10 cellular contexts compared by ENCODE assay signal in genomic region chr10:73601486-73601921, GRCh38. TPM values are rescaled to one million over a fixed set of nuclear protein-coding genes. Genes with fewer than 3 reads are reported as not detected.
DNase-seq lines count a peak whose midpoint lies in the region; ATAC-seq, FAIRE-seq and TF ChIP-seq lines count a peak whose summit lies in the region.
"Had no signal": no experiment of that assay in that cellular context is flagged by ENCODE, and none has a peak within 500 bp of the region (broad histone marks: within the 10 kb centered on the region; RNA-seq: fewer than 3 reads in every experiment).

No MANE protein-coding gene starts in this region.

- no peak for ATAC-seq in activated naive CD4-positive, alpha-beta T cell treated with anti-CD3 and anti-CD28 coated beads, Interleukin-2, amount 50 U/mL, for 72 hours
- ATAC-seq: activated CD8-positive, alpha-beta T cell treated with anti-CD3 and anti-CD28 coated beads for 36 hours had no signal

- peak overlapping the region in 3 of 4 donors; percentile 2 to 39 (median 31) for H3K4me3 ChIP-seq in Peyer's patch

- FAIRE-seq in islet of Langerhans (lab: Jason Lieb, UNC) = peak; percentile 95

- no peaks in the 10 kb centered on the region for H3K27me3 ChIP-seq in Peyer's patch

- TF ChIP-seq POLR2A in Peyer's patch (IDR thresholded peaks at IDR 0.05) = peak; percentile 16 to 71

- H3K27ac ChIP-seq in Peyer's patch = peak overlapping the region in 3 of 4 donors; percentile 54 to 88 (median 70)
- peak overlapping the region; percentile 24 for H3K27ac ChIP-seq in substantia nigra (ENCODE audit: low read depth, low read length, poor library complexity, severe bottlenecking)

- no peaks in the 10 kb centered on the region for H3K9me3 Mint-ChIP-seq in activated naive CD4-positive, alpha-beta T cell treated with anti-CD3 and anti-CD28 coated beads, Interleukin-2, amount 50 U/mL, for 72 hours
- H3K9me3 Mint-ChIP-seq: activated CD8-positive, alpha-beta T cell treated with anti-CD3 and anti-CD28 coated beads for 36 hours; memory B cell had no signal

- no peaks in the 10 kb centered on the region for H3K9me3 ChIP-seq in Peyer's patch

- peak overlapping the region in 1 of 2 donors; percentile 9 for H3K27ac Mint-ChIP-seq in activated naive CD4-positive, alpha-beta T cell treated with anti-CD3 and anti-CD28 coated beads, Interleukin-2, amount 50 U/mL, for 72 hours
- H3K27ac Mint-ChIP-seq: activated CD8-positive, alpha-beta T cell treated with anti-CD3 and anti-CD28 coated beads for 36 hours; memory B cell had no signal

- DNase-seq in HPDE6-E6E7 (ENCODE audit: extremely low spot score) (peak; percentile 87), Peyer's patch (peak in 2 of 3 donors; percentile 68 to 80), substantia nigra (lab: John Stamatoyannopoulos, UW) (no peak), NCI-H1694 treated with DMSO at 0.1 percent for 48 hours (lab: John Stamatoyannopoulos, UW) (no peak), Kasumi-1 (lab: John Stamatoyannopoulos, UW) (no peak), anterior cingulate cortex (lab: John Stamatoyannopoulos, UW) (no peak)
- no peak for DNase-seq in activated naive CD4-positive, alpha-beta T cell treated with anti-CD3 and anti-CD28 coated beads, Interleukin-2, amount 50 U/mL, for 72 hours (ENCODE audit: low spot score in 2 of 2)
- DNase-seq: activated CD8-positive, alpha-beta T cell treated with anti-CD3 and anti-CD28 coated beads for 36 hours had no signal

- no peaks in the 10 kb centered on the region for H3K36me3 ChIP-seq in Peyer's patch

- H3K4me1 ChIP-seq in Peyer's patch = peaks cover 0 to 14% (median 0%) of the 10 kb centered on the region in 4 donors

- peak in 2 of 6 experiments; percentile 1 to 29 for TF ChIP-seq CTCF in Peyer's patch (IDR thresholded peaks at IDR 0.05)

- no peaks in the 10 kb centered on the region for H3K36me3 Mint-ChIP-seq in activated naive CD4-positive, alpha-beta T cell treated with anti-CD3 and anti-CD28 coated beads, Interleukin-2, amount 50 U/mL, for 72 hours

RNA-seq across cellular contexts. Expression of gene USP54, which starts 10.4 kb away (rescaled TPM):
- 10 to 100 TPM; 41.0 to 65.1 (median 50.5) TPM for total RNA-seq in Peyer's patch
- total RNA-seq in activated naive CD4-positive, alpha-beta T cell treated with anti-CD3 and anti-CD28 coated beads, Interleukin-2, amount 50 U/mL, for 72 hours = 1 to 10 TPM; 4.6 to 6.2 TPM

RNA-seq across cellular contexts. Expression of gene MYOZ1, which starts 39.8 kb away (rescaled TPM):
- total RNA-seq in Peyer's patch = not detected
- not detected for total RNA-seq in activated naive CD4-positive, alpha-beta T cell treated with anti-CD3 and anti-CD28 coated beads, Interleukin-2, amount 50 U/mL, for 72 hours
- total RNA-seq: activated CD8-positive, alpha-beta T cell treated with anti-CD3 and anti-CD28 coated beads for 36 hours had no signal

RNA-seq across cellular contexts. Expression of gene SYNPO2L, which starts 54.3 kb away (rescaled TPM):
- total RNA-seq in Peyer's patch = not detected
- total RNA-seq in activated naive CD4-positive, alpha-beta T cell treated with anti-CD3 and anti-CD28 coated beads, Interleukin-2, amount 50 U/mL, for 72 hours = not detected
- total RNA-seq: activated CD8-positive, alpha-beta T cell treated with anti-CD3 and anti-CD28 coated beads for 36 hours had no signal

Comparison
In these comparisons a context has a peak if more than half of its experiments do, and no peak if none do; other contexts are left out.
1. DNase-seq: peak in HPDE6-E6E7 (single experiment) and Peyer's patch (2 of 3); none in substantia nigra (0 of 49), NCI-H1694 treated with DMSO at 0.1 percent for 48 hours (single experiment), activated naive CD4-positive, alpha-beta T cell treated with anti-CD3 and anti-CD28 coated beads, Interleukin-2, amount 50 U/mL, for 72 hours (0 of 2), Kasumi-1 (0 of 2) and anterior cingulate cortex (0 of 58).
2. RNA of gene USP54, which starts 10.4 kb away (total RNA-seq): 41.0 to 65.1 TPM in Peyer's patch; 4.6 to 6.2 TPM in activated naive CD4-positive, alpha-beta T cell treated with anti-CD3 and anti-CD28 coated beads, Interleukin-2, amount 50 U/mL, for 72 hours; every median in the first group is over 4 times any median in the second.